In the genomic region with DNA sequence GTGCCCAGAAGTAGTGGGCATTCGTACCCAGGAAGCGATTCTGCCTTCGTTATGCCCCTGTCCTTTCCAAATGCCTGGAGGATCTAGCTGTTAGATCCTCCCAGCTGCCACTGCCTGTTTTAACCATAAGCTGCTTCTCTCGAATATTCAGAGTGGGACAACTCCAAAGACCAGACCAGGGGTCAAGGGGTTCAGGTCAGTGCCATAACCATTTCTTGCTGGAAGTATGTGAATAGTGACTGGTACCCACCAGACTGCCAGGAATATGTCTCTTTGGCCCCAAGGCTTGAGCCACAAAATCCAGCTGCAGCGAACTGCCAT, we compare ENCODE assay signal across 8 cellular contexts. TPM values are rescaled to one million over a fixed set of nuclear protein-coding genes. Genes with fewer than 3 reads are reported as not detected.
A peak's percentile ranks its signal among the peaks of the same experiment; 100 is the strongest.
DNase-seq lines count a peak whose midpoint lies in the region; ATAC-seq, FAIRE-seq and TF ChIP-seq lines count a peak whose summit lies in the region.

No MANE protein-coding gene starts in this region.

- POLR2A ChIA-PET in CD4-positive, alpha-beta T cell (lab: Charles Lee), result interaction anchor here (1.6 to 2.3 kb wide), 4 partner anchors 11 to 1878 kb away, joined by 3 to 32 read pairs (median 9); a partner anchor contains a TSS

- no peaks in the 10 kb centered on the region for H3K9me3 ChIP-seq in CD4-positive, alpha-beta T cell (ENCODE audit: control insufficient read depth, low read length)
- no peaks in the 10 kb centered on the region for H3K9me3 ChIP-seq in OCI-LY3 (ENCODE audit: insufficient read depth, low read length)
- H3K9me3 ChIP-seq in endodermal cell (ENCODE audit: control insufficient read depth, low read length), result no peaks in the 10 kb centered on the region
- H3K9me3 ChIP-seq in neuron (ENCODE audit: low read length), result no peaks in the 10 kb centered on the region

- ATAC-seq in CD4-positive, alpha-beta T cell (ENCODE audit: poor library complexity), result no peak
- no peak for ATAC-seq in GM21576 (IDR thresholded peaks at IDR 0.05; ENCODE audit: unreplicated experiment)

- no peaks in the 10 kb centered on the region for H3K27me3 ChIP-seq in CD4-positive, alpha-beta T cell (ENCODE audit: control insufficient read depth, insufficient read depth, low read length)
- H3K27me3 ChIP-seq in OCI-LY3 (ENCODE audit: low read depth, low read length), result no peaks in the 10 kb centered on the region
- no peaks in the 10 kb centered on the region for H3K27me3 ChIP-seq in endodermal cell (ENCODE audit: control insufficient read depth, insufficient read depth, low read length, poor library complexity, severe bottlenecking)
- H3K27me3 ChIP-seq in neuron (ENCODE audit: insufficient read depth, low read length), result no peaks in the 10 kb centered on the region

- intact Hi-C loops in CD4-positive, alpha-beta T cell (cut with DNase I, micrococcal nuclease), result loop anchor here (1.0 to 5.0 kb wide), 5 partner anchors 49 to 1773 kb away; a partner anchor contains a TSS

- H3K36me3 Mint-ChIP-seq in CD4-positive, alpha-beta T cell (ENCODE audit: low read depth), result peaks cover 55% of the 10 kb centered on the region
- H3K36me3 Mint-ChIP-seq in endodermal cell (ENCODE audit: low read depth), result peaks cover 25% of the 10 kb centered on the region

- H3K36me3 ChIP-seq in OCI-LY3 (replicated peaks; ENCODE audit: low read depth, low read length), result peaks cover 2% of the 10 kb centered on the region
- peaks cover 21% of the 10 kb centered on the region for H3K36me3 ChIP-seq in endodermal cell (ENCODE audit: control insufficient read depth, insufficient read depth, low read length)
- peaks cover 34% of the 10 kb centered on the region for H3K36me3 ChIP-seq in neuron (ENCODE audit: insufficient read depth, low read length)

- H3K9me3 Mint-ChIP-seq in CD4-positive, alpha-beta T cell, result no peaks in the 10 kb centered on the region
- H3K9me3 Mint-ChIP-seq in endodermal cell, result no peaks in the 10 kb centered on the region

- H3K4me3 ChIP-seq in OCI-LY3 (ENCODE audit: low read length) (peak overlapping the region; percentile 98), endodermal cell (ENCODE audit: low read length) (peak overlapping the region; percentile 90), neuron (ENCODE audit: low read length) (peak overlapping the region; percentile 97)

- peaks cover 16% of the 10 kb centered on the region for H3K79me2 ChIP-seq in OCI-LY3 (ENCODE audit: low read length)

- in situ Hi-C loops in GM13977 (cut with MboI; ENCODE audit: low pct_unique_long_range_greater_than_20kb, low sequenced_read_pairs, unreplicated experiment), result loop anchor here (25.0 kb wide), 1 partner anchor 298 kb away; a partner anchor contains a TSS

- no peak overlapping the region for H2AFZ ChIP-seq in OCI-LY3 (ENCODE audit: low read depth, low read length)
- no peak overlapping the region for H2AFZ ChIP-seq in neuron (ENCODE audit: low read depth, low read length)

- H3K4me2 ChIP-seq in OCI-LY3 (ENCODE audit: low read length), result peak overlapping the region; percentile 79

- H3K9ac ChIP-seq in OCI-LY3 (ENCODE audit: low read length) (peak overlapping the region; percentile 95), endodermal cell (ENCODE audit: extremely low read depth, low read length, poor library complexity, severe bottlenecking) (no peak overlapping the region)

- H4K20me1 ChIP-seq in OCI-LY3 (ENCODE audit: insufficient read depth, low read length), result no peaks in the 10 kb centered on the region

- peak overlapping the region; percentile 87 for H3K27ac Mint-ChIP-seq in CD4-positive, alpha-beta T cell
- H3K27ac Mint-ChIP-seq in endodermal cell, result peak overlapping the region; percentile 96

- no peaks in the 10 kb centered on the region for H3K27me3 Mint-ChIP-seq in CD4-positive, alpha-beta T cell
- H3K27me3 Mint-ChIP-seq in endodermal cell (ENCODE audit: insufficient read depth), result no peaks in the 10 kb centered on the region

- peak overlapping the region; percentile 98 for H3K4me3 Mint-ChIP-seq in CD4-positive, alpha-beta T cell
- peak overlapping the region; percentile 94 for H3K4me3 Mint-ChIP-seq in endodermal cell

- peaks cover 36% of the 10 kb centered on the region for H3K4me1 Mint-ChIP-seq in CD4-positive, alpha-beta T cell (ENCODE audit: low read depth)
- peaks cover 7% of the 10 kb centered on the region for H3K4me1 Mint-ChIP-seq in endodermal cell

- DNase-seq in CD4-positive, alpha-beta T cell, result no peak
- no peak for DNase-seq in endodermal cell
- no peak for DNase-seq in GM13977 (ENCODE audit: low spot score)
- DNase-seq in cerebellar nuclear complex (lab: John Stamatoyannopoulos, UW), result no peak
- DNase-seq in urothelium cell line (ENCODE audit: low spot score), result no peak

- TF ChIP-seq CTCF in CD4-positive, alpha-beta T cell (IDR thresholded peaks at IDR 0.05), result peak; percentile 20
- no peak for TF ChIP-seq CTCF in OCI-LY3 (IDR thresholded peaks at IDR 0.05; ENCODE audit: low read depth, low read length)
- TF ChIP-seq CTCF in endodermal cell (conservative IDR thresholded peaks at IDR 0.05), result no peak
- no peak for TF ChIP-seq CTCF in GM13977 (IDR thresholded peaks at IDR 0.05; ENCODE audit: extremely low read depth, insufficient read depth, missing control alignments)

- CTCF ChIA-PET in CD4-positive, alpha-beta T cell (lab: Charles Lee), result interaction anchor here (0.6 to 1.7 kb wide), 10 partner anchors 10 to 979 kb away, joined by 3 to 13 read pairs (median 3); a partner anchor contains a TSS

- WGBS in endodermal cell (ENCODE audit: insufficient coverage in 1 of 2, insufficient read length in 1 of 2), 2 experiments, result 26 to 40% methylated on average over 4 to 5 of the region's 5 CpGs

- H3K4me1 ChIP-seq in OCI-LY3 (ENCODE audit: low read length) (peaks cover 13% of the 10 kb centered on the region), endodermal cell (ENCODE audit: control insufficient read depth, insufficient read depth, low read length) (peaks cover 2% of the 10 kb centered on the region), neuron (ENCODE audit: insufficient read depth, low read length) (peaks cover 15% of the 10 kb centered on the region)

- FAIRE-seq in urothelium cell line (lab: Jason Lieb, UNC), result no peak

- H3K27ac ChIP-seq in CD4-positive, alpha-beta T cell (ENCODE audit: low read depth, low read length), result peak overlapping the region; percentile 81
- H3K27ac ChIP-seq in OCI-LY3 (ENCODE audit: low read length), result no peak overlapping the region
- H3K27ac ChIP-seq in endodermal cell (ENCODE audit: low read depth, low read length), result no peak overlapping the region

RNA-seq across cellular contexts. Expression of a gene that starts 0.9 kb away (rescaled TPM):
- total RNA-seq in CD4-positive, alpha-beta T cell, result 10 to 100 TPM; 28.1 to 31.2 TPM
- total RNA-seq in endodermal cell, result 10 to 100 TPM; 16.6 to 17.1 TPM
- polyA plus RNA-seq in endodermal cell (2013, experiment 1 of 2), result 5.7 TPM
- polyA plus RNA-seq in endodermal cell (2013, experiment 2 of 2), result 5.3 TPM

RNA-seq across cellular contexts. Expression of a gene that starts 52.3 kb away (rescaled TPM):
- total RNA-seq in CD4-positive, alpha-beta T cell, result 10 to 100 TPM; 31.1 to 31.2 TPM
- 10 to 100 TPM; 21.0 to 21.1 TPM for total RNA-seq in endodermal cell
- polyA plus RNA-seq in endodermal cell (2013, experiment 1 of 2), result 18.1 TPM
- 17.8 TPM for polyA plus RNA-seq in endodermal cell (2013, experiment 2 of 2)

RNA-seq across cellular contexts. Expression of a gene that starts 52.7 kb away (rescaled TPM):
- 10 to 100 TPM; 10.9 to 13.2 TPM for total RNA-seq in CD4-positive, alpha-beta T cell
- 10 to 100 TPM; 57.3 to 60.8 TPM for total RNA-seq in endodermal cell
- 44.1 TPM for polyA plus RNA-seq in endodermal cell (2013, experiment 1 of 2)
- polyA plus RNA-seq in endodermal cell (2013, experiment 2 of 2), result 40.7 TPM

Comparison
In these comparisons a context has a peak if more than half of its experiments do, and no peak if none do; other contexts are left out.
1. RNA of a gene that starts 52.7 kb away (total RNA-seq): 57.3 to 60.8 TPM in endodermal cell; 10.9 to 13.2 TPM in CD4-positive, alpha-beta T cell; every median in the first group is over 4 times any median in the second.
2. Peak in every context shown above with its lines, with median percentiles within 50 percentile points of each other: H3K4me3 ChIP-seq.